ENCODE assay signal across 8 cellular contexts in genomic region chr1:116417678-116418077, GRCh38. TPM values are rescaled to one million over a fixed set of nuclear protein-coding genes. Genes with fewer than 3 reads are reported as not detected.
DNase-seq lines count a peak whose midpoint lies in the region; ATAC-seq and TF ChIP-seq lines count a peak whose summit lies in the region.

No MANE protein-coding gene starts in this region.

- H3K79me2 ChIP-seq in GM23248 (ENCODE audit: insufficient read depth), result no peaks in the 10 kb centered on the region

- no peaks in the 10 kb centered on the region for H4K20me1 ChIP-seq in GM23248 (ENCODE audit: insufficient read depth)

- H3K27ac Mint-ChIP-seq in WTC11, result no peak overlapping the region

- no peaks in the 10 kb centered on the region for H3K9me2 ChIP-seq in GM23248 (ENCODE audit: insufficient read depth)

- peak overlapping the region; percentile 92 for H3K9ac ChIP-seq in GM23248

- H3K36me3 ChIP-seq in GM23248 (ENCODE audit: low read depth), result no peaks in the 10 kb centered on the region
- no peaks in the 10 kb centered on the region for H3K36me3 ChIP-seq in gastroesophageal sphincter
- H3K36me3 ChIP-seq in gastrocnemius medialis, result no peaks in the 10 kb centered on the region

- H2AFZ ChIP-seq in GM23248, result peak overlapping the region; percentile 99

- TF ChIP-seq POLR2A in gastroesophageal sphincter (IDR thresholded peaks at IDR 0.05) (no peak), gastrocnemius medialis (IDR thresholded peaks at IDR 0.05) (no peak)

- H3K9me3 ChIP-seq in GM23248 (ENCODE audit: low read depth), result no peaks in the 10 kb centered on the region
- no peaks in the 10 kb centered on the region for H3K9me3 ChIP-seq in gastroesophageal sphincter
- H3K9me3 ChIP-seq in gastrocnemius medialis, result no peaks in the 10 kb centered on the region

- peak overlapping the region; percentile 94 for H3K4me3 ChIP-seq in GM23248
- peak overlapping the region; percentile 69 to 72 for H3K4me3 ChIP-seq in gastroesophageal sphincter
- peak overlapping the region; percentile 75 to 87 (median 81) for H3K4me3 ChIP-seq in gastrocnemius medialis

- in situ Hi-C loops in GM23248 (cut with MboI), result no loop called here
- in situ Hi-C loops in gastrocnemius medialis (cut with MboI; ENCODE audit: low sequenced_read_pairs in 4 of 4), result no loop called here

- intact Hi-C loops in gastrocnemius medialis (cut with DNase I; ENCODE audit: low total_unique reads), result loop anchor here (2.0 to 5.0 kb wide), 2 partner anchors 40 to 67 kb away; no protein-coding TSS in a partner anchor

- H3K4me2 ChIP-seq in GM23248 (ENCODE audit: unreplicated experiment), result peak overlapping the region; percentile 82

- H3K27me3 Mint-ChIP-seq in WTC11 (ENCODE audit: low read depth), result peaks cover 3% of the 10 kb centered on the region; the same call in 1 of the 2 replicates

- TF ChIP-seq CTCF in WTC11 (IDR thresholded peaks at IDR 0.05), result no peak
- no peak for TF ChIP-seq CTCF in gastroesophageal sphincter (IDR thresholded peaks at IDR 0.05)
- no peak for TF ChIP-seq CTCF in gastrocnemius medialis (IDR thresholded peaks at IDR 0.05 in 4 of 5, conservative IDR thresholded peaks at IDR 0.05 in 1 of 5)

- H3K4me1 ChIP-seq in GM23248 (ENCODE audit: insufficient read depth), result peaks cover 6% of the 10 kb centered on the region; the same call in 1 of the 2 replicates
- H3K4me1 ChIP-seq in gastroesophageal sphincter, result peaks cover 0 to 18% (median 10%) of the 10 kb centered on the region in 3 donors
- peaks cover 19 to 31% of the 10 kb centered on the region in 2 donors for H3K4me1 ChIP-seq in gastrocnemius medialis

- CTCF ChIA-PET in WTC11 (lab: Charles Lee), result interaction anchor here (0.8 to 5.5 kb wide), 6 partner anchors 42 to 270 kb away, joined by 3 to 62 read pairs (median 4); no protein-coding TSS in a partner anchor

- DNase-seq in GM23248, result no peak
- DNase-seq in WTC11 (ENCODE audit: low spot score), result no peak
- DNase-seq in gastrocnemius medialis, result no peak
- DNase-seq in NCI-H1048 (lab: John Stamatoyannopoulos, UW), result no peak
- no peak for DNase-seq in NCI-H226
- DNase-seq in stimulated activated CD4-positive, alpha-beta T cell treated with anti-CD3 and anti-CD28 coated beads, Interleukin-15, amount 100 ng/mL, for 24 hours, result no peak

- peaks cover 29% of the 10 kb centered on the region for H3K4me1 Mint-ChIP-seq in WTC11

- H3K4me3 Mint-ChIP-seq in WTC11, result peak overlapping the region; percentile 87

- H3K27ac ChIP-seq in GM23248 (no peak overlapping the region), gastroesophageal sphincter (peak overlapping the region in 2 of 4 donors; percentile 78 to 82), gastrocnemius medialis (peak overlapping the region; percentile 61 to 81 (median 78))

- H3K36me3 Mint-ChIP-seq in WTC11, result no peaks in the 10 kb centered on the region

- no peak for ATAC-seq in WTC11
- ATAC-seq in gastroesophageal sphincter, result no peak
- peak in 1 of 2 donors; percentile 21 for ATAC-seq in gastrocnemius medialis
- ATAC-seq in GM21423 (IDR thresholded peaks at IDR 0.05; ENCODE audit: unreplicated experiment), result no peak

- WGBS in GM23248 (ENCODE audit: low coverage in 1 of 2, low lambda C conversion rate in 2 of 2, missing lambda C conversion rate in 2 of 2), 2 experiments, result 74 to 76% methylated on average over 6 of the region's 6 CpGs
- WGBS in gastroesophageal sphincter (ENCODE audit: low coverage in 1 of 2), 2 donors, result 40 to 69% methylated on average over 1 to 5 of the region's 6 CpGs

- no peaks in the 10 kb centered on the region; the same call in 1 of the 2 replicates for H3K27me3 ChIP-seq in GM23248 (replicated peaks; ENCODE audit: insufficient read depth)
- H3K27me3 ChIP-seq in gastroesophageal sphincter, result no peaks in the 10 kb centered on the region
- H3K27me3 ChIP-seq in gastrocnemius medialis, result no peaks in the 10 kb centered on the region

- no peaks in the 10 kb centered on the region for H3K9me3 Mint-ChIP-seq in WTC11

- POLR2A ChIA-PET in WTC11 (lab: Charles Lee), result no interaction called here

- no peak for TF ChIP-seq EP300 in gastroesophageal sphincter (IDR thresholded peaks at IDR 0.05)

- H3F3A ChIP-seq in GM23248 (ENCODE audit: insufficient read depth), result peaks cover 2% of the 10 kb centered on the region; the same call in 1 of the 2 replicates

TF ChIP-seq in WTC11, 78 proteins besides CTCF, POLR2A, EP300 and RAD21 (continues in another document):
- TF ChIP-seq SP1 (CRISPR knock-in tag; conservative IDR thresholded peaks at IDR 0.05), result no peak
- no peak for TF ChIP-seq IRF2 (CRISPR knock-in tag; IDR thresholded peaks at IDR 0.05; ENCODE audit: borderline replicate concordance, low read depth)
- no peak for TF ChIP-seq ERG (CRISPR knock-in tag; IDR thresholded peaks at IDR 0.05)
- TF ChIP-seq IRF1 (CRISPR knock-in tag; IDR thresholded peaks at IDR 0.05), result no peak
- TF ChIP-seq, protein P1, sequence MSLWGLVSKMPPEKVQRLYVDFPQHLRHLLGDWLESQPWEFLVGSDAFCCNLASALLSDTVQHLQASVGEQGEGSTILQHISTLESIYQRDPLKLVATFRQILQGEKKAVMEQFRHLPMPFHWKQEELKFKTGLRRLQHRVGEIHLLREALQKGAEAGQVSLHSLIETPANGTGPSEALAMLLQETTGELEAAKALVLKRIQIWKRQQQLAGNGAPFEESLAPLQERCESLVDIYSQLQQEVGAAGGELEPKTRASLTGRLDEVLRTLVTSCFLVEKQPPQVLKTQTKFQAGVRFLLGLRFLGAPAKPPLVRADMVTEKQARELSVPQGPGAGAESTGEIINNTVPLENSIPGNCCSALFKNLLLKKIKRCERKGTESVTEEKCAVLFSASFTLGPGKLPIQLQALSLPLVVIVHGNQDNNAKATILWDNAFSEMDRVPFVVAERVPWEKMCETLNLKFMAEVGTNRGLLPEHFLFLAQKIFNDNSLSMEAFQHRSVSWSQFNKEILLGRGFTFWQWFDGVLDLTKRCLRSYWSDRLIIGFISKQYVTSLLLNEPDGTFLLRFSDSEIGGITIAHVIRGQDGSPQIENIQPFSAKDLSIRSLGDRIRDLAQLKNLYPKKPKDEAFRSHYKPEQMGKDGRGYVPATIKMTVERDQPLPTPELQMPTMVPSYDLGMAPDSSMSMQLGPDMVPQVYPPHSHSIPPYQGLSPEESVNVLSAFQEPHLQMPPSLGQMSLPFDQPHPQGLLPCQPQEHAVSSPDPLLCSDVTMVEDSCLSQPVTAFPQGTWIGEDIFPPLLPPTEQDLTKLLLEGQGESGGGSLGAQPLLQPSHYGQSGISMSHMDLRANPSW (CRISPR knock-in tag; conservative IDR thresholded peaks at IDR 0.05; ENCODE audit: low read depth), result no peak
- no peak for TF ChIP-seq E2F5 (CRISPR knock-in tag; IDR thresholded peaks at IDR 0.05)
- TF ChIP-seq HMGXB4 (CRISPR knock-in tag; IDR thresholded peaks at IDR 0.05), result no peak
- no peak for TF ChIP-seq TCF7 (CRISPR knock-in tag; IDR thresholded peaks at IDR 0.05; ENCODE audit: low read depth)

RNA-seq across cellular contexts. Expression of gene ATP1A1, which starts 44.6 kb away (rescaled TPM):
- total RNA-seq in GM23248 (2014; rRNA removed; shearing (Covaris generic)), result 50.2 and 66.4 TPM in 2 replicates
- 108 and 116 TPM in 2 replicates for polyA plus RNA-seq in GM23248 (2016; fragmentation: Nextera tagmentation; extraction: Ambion mirVana)
- total RNA-seq in WTC11 (2021) (259 to 286 TPM (median 259 TPM) in 3 replicates), gastroesophageal sphincter (100 to 1,000 TPM in 3 of 4 donors, 10 to 100 TPM in 1; 90.9 to 208 (median 174) TPM), gastrocnemius medialis (100 to 1,000 TPM; 103 to 257 (median 204) TPM)
